Comparison of ENCODE assay signal across 8 cellular contexts in the genomic region with DNA sequence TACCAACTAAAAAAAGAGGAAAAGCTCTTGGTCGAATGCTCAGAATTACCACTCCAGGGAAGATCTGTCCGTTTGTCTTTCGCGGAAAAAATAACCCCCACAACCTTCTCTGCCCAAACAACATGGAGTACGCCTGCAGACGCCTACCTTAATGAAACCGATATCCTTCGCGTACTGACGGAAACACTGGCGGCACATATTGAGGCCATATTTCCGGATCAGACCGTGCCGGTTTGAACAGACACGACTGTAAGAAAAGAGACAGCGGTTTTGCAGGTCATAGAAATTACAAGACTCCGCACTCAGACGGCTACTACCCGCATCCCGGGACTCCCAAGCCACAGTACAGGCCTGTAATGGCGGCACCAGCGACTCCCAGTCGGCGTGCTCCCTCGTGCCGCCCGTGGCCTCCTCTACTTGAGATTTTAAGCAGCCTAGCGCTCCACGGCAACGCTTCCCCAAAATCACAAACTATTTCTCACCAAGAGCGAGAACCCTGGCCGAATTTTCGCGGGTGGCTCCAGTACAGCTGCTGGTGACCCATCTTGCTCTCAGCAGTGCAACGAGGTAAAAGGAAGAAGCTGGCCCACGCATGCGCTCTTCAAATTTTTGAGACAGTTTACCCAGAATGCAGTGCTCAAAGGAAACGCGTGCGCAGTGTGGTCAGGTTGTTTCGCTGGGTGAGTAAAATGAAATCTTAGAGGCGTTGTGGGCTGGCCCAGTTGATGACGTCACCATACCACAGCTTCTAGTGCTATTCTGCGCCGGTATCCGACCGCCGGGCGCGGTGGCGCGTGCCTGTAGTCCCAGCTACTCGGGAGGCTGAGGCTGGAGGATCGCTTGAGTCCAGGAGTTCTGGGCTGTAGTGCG. TPM values are rescaled to one million over a fixed set of nuclear protein-coding genes. Genes with fewer than 3 reads are reported as not detected.
A peak's percentile ranks its signal among the peaks of the same experiment; 100 is the strongest.
DNase-seq lines count a peak whose midpoint lies in the region; ATAC-seq and TF ChIP-seq lines count a peak whose summit lies in the region.

A gene (minus strand): TSS at position 578 of the 870 bp plus-strand sequence. CDS start 34 bp downstream, at position 544.

- H3F3A ChIP-seq in PC-9 (ENCODE audit: insufficient read depth, low read depth), result peaks cover 60% of the 10 kb centered on the region

- no peaks in the 10 kb centered on the region for H3K27me3 ChIP-seq in PC-9 (ENCODE audit: insufficient read depth, low read depth)

- POLR2A ChIA-PET in PC-9 (lab: Charles Lee; ENCODE audit: unreplicated experiment), result interaction anchor here (0.5 to 0.8 kb wide), 5 partner anchors 34 to 1480 kb away, joined by 3 to 5 read pairs (median 4); a partner anchor contains a TSS

- no peaks in the 10 kb centered on the region for H3K9me3 ChIP-seq in PC-9 (ENCODE audit: insufficient read depth, low read depth)

- no peaks in the 10 kb centered on the region for H3K9me2 ChIP-seq in PC-9 (ENCODE audit: insufficient read depth)

- peaks cover 39% of the 10 kb centered on the region for H4K20me1 ChIP-seq in PC-9 (ENCODE audit: insufficient read depth)

- peak; percentile 87 for ATAC-seq in GM21619 (IDR thresholded peaks at IDR 0.05; ENCODE audit: unreplicated experiment)

- peak; percentile 96 for DNase-seq in DMS114 treated with DMSO at 0.1 percent for 48 hours (lab: John Stamatoyannopoulos, UW; ENCODE audit: unreplicated experiment)
- peak; percentile 100 for DNase-seq in Jurkat, Clone E6-1 (ENCODE audit: low read depth, low spot score)
- DNase-seq in PC-9, result peak; percentile 95 to 97
- DNase-seq in activated T-cell treated with anti-CD3 and anti-CD28 coated beads, Interleukin-2, amount 50 U/mL, for 1 hour, result peak; percentile 99
- peak; percentile 96 for DNase-seq in epithelial cell of proximal tubule (ENCODE audit: low read depth)
- DNase-seq in mucosa of gallbladder (ENCODE audit: low spot score), result peak; percentile 99
- DNase-seq in stimulated activated CD8-positive, alpha-beta memory T cell treated with anti-CD3 and anti-CD28 coated beads, Interleukin-4, amount 100 ng/mL, for 4 hours (ENCODE audit: low read depth in 2 of 2, low spot score in 1 of 2), result peak; percentile 94 to 99

- peak within 1 kb of the TSS; percentile 79 for H3K4me2 ChIP-seq in PC-9

- TF ChIP-seq CTCF in PC-9 (conservative IDR thresholded peaks at IDR 0.05) (no peak), epithelial cell of proximal tubule (conservative IDR thresholded peaks at IDR 0.05; ENCODE audit: low read depth, low read length) (no peak)

- H2AFZ ChIP-seq in PC-9, result peak within 1 kb of the TSS; percentile 69

- CTCF ChIA-PET in PC-9 (lab: Charles Lee), result interaction anchor here (0.8 to 1.9 kb wide), 3 partner anchors 13 to 124 kb away, joined by 3 to 6 read pairs (median 6); a partner anchor contains a TSS

- peaks cover 52% of the 10 kb centered on the region for H3K79me2 ChIP-seq in PC-9 (ENCODE audit: low read depth)

- no TSS peak for BruUV-seq in PC-9 (replicated peaks; lab: Mats Ljungman, UMichigan)

- peak within 1 kb of the TSS; percentile 98 for H3K4me3 ChIP-seq in Jurkat, Clone E6-1 (ENCODE audit: low read length)
- H3K4me3 ChIP-seq in PC-9 (peak within 1 kb of the TSS; percentile 97), epithelial cell of proximal tubule (ENCODE audit: low read depth, low read length) (peak within 1 kb of the TSS; percentile 66)

- intact Hi-C loops in PC-9 (cut with micrococcal nuclease; ENCODE audit: unreplicated experiment), result loop anchor here (2.0 to 10.0 kb wide), 4 partner anchors 36 to 121 kb away; a partner anchor contains a TSS

- peak within 1 kb of the TSS; percentile 85 for H3K27ac ChIP-seq in PC-9

- peaks cover 42% of the 10 kb centered on the region for H3K36me3 ChIP-seq in PC-9 (ENCODE audit: low read depth)

- peaks cover 32% of the 10 kb centered on the region for H3K4me1 ChIP-seq in PC-9 (replicated peaks; ENCODE audit: insufficient read depth)

RNA-seq across cellular contexts. Expression of the gene that starts here (rescaled TPM):
- polyA plus RNA-seq in Jurkat, Clone E6-1 (2012; ENCODE audit: insufficient read depth, insufficient read length), result 5,160 TPM
- total RNA-seq in PC-9 (2021) (1,018 and 1,294 TPM in 2 replicates), epithelial cell of proximal tubule (13,231 and 17,621 TPM in 2 replicates), mucosa of gallbladder (852 TPM)

Comparison
In these comparisons a context has a peak if more than half of its experiments do, and no peak if none do; other contexts are left out.
1. Peak in every context shown above with its lines: DNase-seq, ATAC-seq, H3K4me3 ChIP-seq and H3K27ac ChIP-seq.
2. RNA of the gene that starts here (total RNA-seq): 13,231 to 17,621 TPM in epithelial cell of proximal tubule; 1,018 to 1,294 TPM in PC-9 and 852 TPM in mucosa of gallbladder (single experiment); every median in the first group is over 10 times any median in the second.